Comparison of ENCODE assay signal across 21 cellular contexts in genomic region chr13:85405316-85405897, GRCh38.
"Had no signal": no experiment of that assay in that cellular context is flagged by ENCODE, and none has a peak within 500 bp of the region (broad histone marks: within the 10 kb centered on the region; RNA-seq: fewer than 3 reads in every experiment).

No MANE protein-coding gene starts in this region.

- H3K4me1 ChIP-seq: transverse colon, vagina had no signal

- H3K36me3 ChIP-seq: neutrophil, transverse colon, vagina had no signal

- H3K27ac ChIP-seq: epithelial cell of prostate, neutrophil, transverse colon, vagina had no signal

- DNase-seq: activated CD4-positive, alpha-beta T cell treated with anti-CD3 and anti-CD28 coated beads, Interleukin-2, amount 50 U/mL, for 1 hour; activated CD8-positive, alpha-beta memory T cell treated with anti-CD3 and anti-CD28 coated beads, Interleukin-2, amount 50 U/mL, for 4 hours; activated effector memory CD4-positive, alpha-beta T cell treated with anti-CD3 and anti-CD28 coated beads, Interleukin-2, amount 50 U/mL, for 16 hours; activated naive CD4-positive, alpha-beta T cell treated with anti-CD3 and anti-CD28 coated beads, Interleukin-2, amount 50 U/mL, for 16 hours; activated T-cell treated with anti-CD3 and anti-CD28 coated beads, Interleukin-2, amount 50 U/mL, for 4 hours; endodermal cell; foreskin fibroblast; glutamatergic neuron; immature natural killer cell; mesendoderm; natural killer cell; stimulated activated CD4-positive, alpha-beta T cell treated with anti-CD3 and anti-CD28 coated beads, Interleukin-12 subunit alpha, Interleukin-12 subunit beta, amount 100 ng/mL, for 4 hours; stimulated activated CD4-positive, alpha-beta T cell treated with anti-CD3 and anti-CD28 coated beads, Interleukin-1b, Interleukin-23, amount 100 ng/mL, for 48 hours; stimulated activated CD8-positive, alpha-beta memory T cell treated with anti-CD3 and anti-CD28 coated beads, Interleukin-4, amount 100 ng/mL, for 48 hours; stimulated activated naive CD4-positive, alpha-beta T cell; T1000; transverse colon had no signal

- H3K9me3 ChIP-seq: neutrophil, transverse colon, vagina had no signal

- ATAC-seq: activated CD4-positive, CD25-positive, alpha-beta regulatory T cell treated with anti-CD3 and anti-CD28 coated beads, Interleukin-2, amount 50 U/mL, for 24 hours; activated T-cell treated with anti-CD3 and anti-CD28 coated beads, Interleukin-2, amount 50 U/mL, for 4 hours; natural killer cell had no signal

- H3K27me3 ChIP-seq: neutrophil, transverse colon, vagina had no signal

- H3K4me3 ChIP-seq: transverse colon, vagina had no signal
